ENCODE assay signal across 10 cellular contexts in genomic region chr2:5692561-5693287, GRCh38. TPM values are rescaled to one million over a fixed set of nuclear protein-coding genes. Genes with fewer than 3 reads are reported as not detected.
DNase-seq lines count a peak whose midpoint lies in the region; ATAC-seq, FAIRE-seq and TF ChIP-seq lines count a peak whose summit lies in the region.
"Had no signal": no experiment of that assay in that cellular context is flagged by ENCODE, and none has a peak within 500 bp of the region (broad histone marks: within the 10 kb centered on the region; RNA-seq: fewer than 3 reads in every experiment).

No MANE protein-coding gene starts in this region.

- H3K36me3 ChIP-seq in A673 (ENCODE audit: insufficient read depth, low read length, poor library complexity, severe bottlenecking) (peaks cover 4% of the 10 kb centered on the region), GM23248 (ENCODE audit: low read depth) (no peaks in the 10 kb centered on the region), kidney (ENCODE audit: control insufficient read depth in 1 of 2, insufficient read depth in 2 of 2, low read length in 2 of 2) (no peaks in the 10 kb centered on the region)

- H3K4me1 ChIP-seq in A673 (ENCODE audit: insufficient read depth, low read length, poor library complexity, severe bottlenecking) = peaks cover under 1% of the 10 kb centered on the region
- no peaks in the 10 kb centered on the region for H3K4me1 ChIP-seq in GM23248 (ENCODE audit: insufficient read depth)
- H3K4me1 ChIP-seq in kidney (ENCODE audit: control insufficient read depth in 1 of 2, insufficient read depth in 1 of 2, low read depth in 1 of 2, low read length in 2 of 2) = no peaks in the 10 kb centered on the region

- peaks cover 10% of the 10 kb centered on the region for H3K36me3 Mint-ChIP-seq in activated naive CD8-positive, alpha-beta T cell treated with anti-CD3 and anti-CD28 coated beads, Interleukin-2, amount 50 U/mL, for 24 hours (ENCODE audit: low read depth)

- H3K4me1 Mint-ChIP-seq in activated naive CD8-positive, alpha-beta T cell treated with anti-CD3 and anti-CD28 coated beads, Interleukin-2, amount 50 U/mL, for 24 hours = peaks cover 19% of the 10 kb centered on the region

- H3K4me3 Mint-ChIP-seq in activated naive CD8-positive, alpha-beta T cell treated with anti-CD3 and anti-CD28 coated beads, Interleukin-2, amount 50 U/mL, for 24 hours = no peak overlapping the region

- H4K20me1 ChIP-seq in GM23248 (ENCODE audit: insufficient read depth) = no peaks in the 10 kb centered on the region

- no peaks in the 10 kb centered on the region for H3K79me2 ChIP-seq in GM23248 (ENCODE audit: insufficient read depth)

- no TSS peak for BruUV-seq in A673 (replicated peaks; lab: Mats Ljungman, UMichigan)

- POLR2A ChIA-PET in A673 (lab: Charles Lee; ENCODE audit: low non-redundant PET) = interaction anchor here (0.6 kb wide), 3 partner anchors 144 to 1021 kb away, joined by 3 to 4 read pairs (median 3); no protein-coding TSS in a partner anchor

- no peak for ATAC-seq in activated naive CD8-positive, alpha-beta T cell treated with anti-CD3 and anti-CD28 coated beads, Interleukin-2, amount 50 U/mL, for 24 hours
- ATAC-seq in HG03135 (IDR thresholded peaks at IDR 0.05; ENCODE audit: unreplicated experiment) (no peak), HG02798 (IDR thresholded peaks at IDR 0.05; ENCODE audit: poor library complexity, unreplicated experiment) (no peak), GM21529 (IDR thresholded peaks at IDR 0.05; ENCODE audit: unreplicated experiment) (no peak)

- H3K4me3 ChIP-seq in A673 (ENCODE audit: low read depth, low read length, poor library complexity, severe bottlenecking) = peak overlapping the region; percentile 86
- H3K4me3 ChIP-seq in GM23248 = no peak overlapping the region; the same call in 1 of the 2 replicates
- H3K4me3 ChIP-seq in kidney (ENCODE audit: low read length in 2 of 2) = no peak overlapping the region

- no peak for TF ChIP-seq CTCF in A673 (conservative IDR thresholded peaks at IDR 0.05; ENCODE audit: low read depth, low read length)
- no peak for TF ChIP-seq CTCF in kidney (IDR thresholded peaks at IDR 0.05; ENCODE audit: borderline replicate concordance, extremely low read depth, insufficient read depth)

- H3K4me2 ChIP-seq in GM23248 (ENCODE audit: unreplicated experiment) = no peak overlapping the region

- in situ Hi-C loops in GM23248 (cut with MboI) = no loop called here

- H3K9ac ChIP-seq in GM23248 = no peak overlapping the region
- H3K9ac ChIP-seq in kidney (ENCODE audit: low read length in 2 of 2) = no peak overlapping the region

- no peak for TF ChIP-seq POLR2A in GM12892 (IDR thresholded peaks at IDR 0.05; ENCODE audit: low read depth, low read length)

- H3K27me3 Mint-ChIP-seq in activated naive CD8-positive, alpha-beta T cell treated with anti-CD3 and anti-CD28 coated beads, Interleukin-2, amount 50 U/mL, for 24 hours = peaks cover 55% of the 10 kb centered on the region

- 1 to 2% methylated on average over 38 to 58 of the region's 69 CpGs for WGBS in GM23248 (ENCODE audit: low coverage in 1 of 2, low lambda C conversion rate in 2 of 2, missing lambda C conversion rate in 2 of 2), 2 experiments

- no peaks in the 10 kb centered on the region for H3K9me3 Mint-ChIP-seq in activated naive CD8-positive, alpha-beta T cell treated with anti-CD3 and anti-CD28 coated beads, Interleukin-2, amount 50 U/mL, for 24 hours

- DNase-seq in A673 (ENCODE audit: low spot score) (peak; percentile 51), GM23248 (peak; percentile 17), kidney (peak; percentile 68), GM12892 (ENCODE audit: insufficient read length) (no peak)
- no peak for DNase-seq in activated naive CD8-positive, alpha-beta T cell treated with anti-CD3 and anti-CD28 coated beads, Interleukin-2, amount 50 U/mL, for 24 hours

- CTCF ChIA-PET in A673 (lab: Charles Lee) = interaction anchor here (0.5 to 1.2 kb wide), 4 partner anchors 320 to 1965 kb away, joined by 4 to 7 read pairs (median 6); no protein-coding TSS in a partner anchor

- H3K27ac ChIP-seq in A673 (ENCODE audit: low read depth, low read length, poor library complexity, severe bottlenecking) (peak overlapping the region; percentile 78), GM23248 (no peak overlapping the region), kidney (ENCODE audit: low read depth in 2 of 2, low read length in 2 of 2) (no peak overlapping the region)

- intact Hi-C loops in A673 (cut with micrococcal nuclease; ENCODE audit: unreplicated experiment) (loop anchor here (1.0 to 10.0 kb wide), 8 partner anchors 142 to 1958 kb away; no protein-coding TSS in a partner anchor), kidney (cut with DNase I) (no loop called here)

- H2AFZ ChIP-seq in GM23248 = no peak overlapping the region; the same call in 1 of the 2 replicates

- H3K9me2 ChIP-seq in GM23248 (ENCODE audit: insufficient read depth) = no peaks in the 10 kb centered on the region

- peak overlapping the region; percentile 56 for H3K27ac Mint-ChIP-seq in activated naive CD8-positive, alpha-beta T cell treated with anti-CD3 and anti-CD28 coated beads, Interleukin-2, amount 50 U/mL, for 24 hours
- H3K27ac Mint-ChIP-seq: memory B cell had no signal

- FAIRE-seq in kidney (lab: Jason Lieb, UNC) = no peak
- FAIRE-seq in GM12892 (lab: Jason Lieb, UNC) = no peak

- H3K27me3 ChIP-seq in A673 (replicated peaks; ENCODE audit: insufficient read depth, low read depth, low read length, poor library complexity) (no peaks in the 10 kb centered on the region), GM23248 (replicated peaks; ENCODE audit: insufficient read depth) (peaks cover 44% of the 10 kb centered on the region)

- no peaks in the 10 kb centered on the region for H3K9me3 ChIP-seq in A673 (ENCODE audit: low read depth, low read length, poor library complexity, severe bottlenecking)
- H3K9me3 ChIP-seq in GM23248 (ENCODE audit: low read depth) = no peaks in the 10 kb centered on the region
- H3K9me3 ChIP-seq in kidney (ENCODE audit: control insufficient read depth in 1 of 2, low read length in 2 of 2) = no peaks in the 10 kb centered on the region

- H3F3A ChIP-seq in GM23248 (ENCODE audit: insufficient read depth) = no peaks in the 10 kb centered on the region

RNA-seq across cellular contexts. Expression of gene SOX11, which starts 0.5 kb away (rescaled TPM):
- 73.9 and 75.1 TPM in 2 replicates for total RNA-seq in A673 (2021)
- total RNA-seq in GM23248 (2014; rRNA removed; shearing (Covaris generic)) = under 0.01 and 0.13 TPM in 2 replicates
- polyA plus RNA-seq in GM23248 (2016; fragmentation: Nextera tagmentation; extraction: Ambion mirVana) = 0.08 and 0.13 TPM in 2 replicates
- 0.22 TPM for total RNA-seq in kidney
- polyA plus RNA-seq in kidney (ENCODE audit: insufficient read depth, low read depth, low replicate concordance) = not detected
- polyA plus RNA-seq in GM12892 (2012; ENCODE audit: missing spikeins) = 0.04 TPM
- total RNA-seq: T-helper 1 cell treated with Interleukin-12 subunit alpha and Interleukin-12 subunit beta and Interleukin-4 antibody, amounts not matched to agents 30 ng/mL and 1 ng/mL, for 36 hours had no signal

Comparison
In these comparisons a context has a peak if more than half of its experiments do, and no peak if none do; other contexts are left out.
1. DNase-seq: peak in A673 (single experiment), GM23248 (single experiment) and kidney (single experiment); none in activated naive CD8-positive, alpha-beta T cell treated with anti-CD3 and anti-CD28 coated beads, Interleukin-2, amount 50 U/mL, for 24 hours (single experiment) and GM12892 (single experiment).
2. RNA of gene SOX11, which starts 0.5 kb away (total RNA-seq): 73.9 to 75.1 TPM in A673; 0.22 TPM in kidney (single experiment) and under 0.01 to 0.13 TPM in GM23248; every median in the first group is over 10 times any median in the second.